In genomic region chr9:19386469-19387044, GRCh38 we compare ENCODE assay signal across 16 cellular contexts. TPM values are rescaled to one million over a fixed set of nuclear protein-coding genes. Genes with fewer than 3 reads are reported as not detected.
DNase-seq lines count a peak whose midpoint lies in the region; ATAC-seq and TF ChIP-seq lines count a peak whose summit lies in the region.
"Had no signal": no experiment of that assay in that cellular context is flagged by ENCODE, and none has a peak within 500 bp of the region (broad histone marks: within the 10 kb centered on the region; RNA-seq: fewer than 3 reads in every experiment).

No MANE protein-coding gene starts in this region.

- no peaks in the 10 kb centered on the region for H3K9me2 ChIP-seq in SK-N-SH

- TF ChIP-seq RAD21 in SK-N-SH (IDR thresholded peaks at IDR 0.05; ENCODE audit: low read length) = no peak

- TF ChIP-seq CTCF in AG10803 (conservative IDR thresholded peaks at IDR 0.05; ENCODE audit: low read length) (no peak), SK-N-SH (IDR thresholded peaks at IDR 0.05) (no peak), cardiac fibroblast (IDR thresholded peaks at IDR 0.05; ENCODE audit: low read depth, low read length) (no peak), osteoblast (IDR thresholded peaks at IDR 0.05; ENCODE audit: extremely low read depth, low read depth, low read length) (no peak)

- H3K9ac ChIP-seq in SK-N-SH = no peak overlapping the region

- H3K4me2 ChIP-seq in SK-N-SH = no peak overlapping the region
- no peak overlapping the region for H3K4me2 ChIP-seq in osteoblast (ENCODE audit: insufficient read depth, low read length)
- H3K4me2 ChIP-seq: PC-9 had no signal

- H3F3A ChIP-seq in SK-N-SH (replicated peaks; ENCODE audit: insufficient read depth) = peaks cover 21% of the 10 kb centered on the region

- H2AFZ ChIP-seq in SK-N-SH (ENCODE audit: low read depth) = no peak overlapping the region
- H2AFZ ChIP-seq in osteoblast (ENCODE audit: low read length) = no peak overlapping the region
- H2AFZ ChIP-seq: PC-9 had no signal

- H3K4me1 ChIP-seq in SK-N-SH (ENCODE audit: control insufficient read depth in 1 of 2, insufficient read depth in 2 of 2, low read depth in 1 of 2, low read length in 1 of 2) = peaks cover 0 to 5% of the 10 kb centered on the region in 2 experiments; a peak in 1 of 4 replicates
- H3K4me1 ChIP-seq in osteoblast (ENCODE audit: insufficient read depth, low read length) = peaks cover 4% of the 10 kb centered on the region

- peak overlapping the region in 1 of 2 experiments; percentile 19; a peak in 1 of 4 replicates for H3K27ac ChIP-seq in SK-N-SH (ENCODE audit: low read depth in 2 of 2, low read length in 1 of 2)
- H3K27ac ChIP-seq in osteoblast (ENCODE audit: low read depth, low read length) = no peak overlapping the region
- H3K27ac ChIP-seq: PC-9 had no signal

- POLR2A ChIA-PET in SK-N-SH (lab: Yijun Ruan, JAX) = no interaction called here

- H3K27me3 ChIP-seq in SK-N-SH (ENCODE audit: insufficient read depth) (no peaks in the 10 kb centered on the region), osteoblast (ENCODE audit: insufficient read depth, low read length) (no peaks in the 10 kb centered on the region)

- H4K20me1 ChIP-seq in SK-N-SH (ENCODE audit: insufficient read depth) (no peaks in the 10 kb centered on the region), osteoblast (ENCODE audit: insufficient read depth, low read length) (no peaks in the 10 kb centered on the region)

- TF ChIP-seq EP300 in SK-N-SH (IDR thresholded peaks at IDR 0.05; ENCODE audit: borderline replicate concordance in 1 of 2, low read depth in 1 of 2, low read length in 1 of 2) = no peak

- DNase-seq in AG10803 (ENCODE audit: low read depth) (peak; percentile 18), SK-N-SH (no peak), cardiac fibroblast (ENCODE audit: low read depth in 2 of 2) (peak; percentile 28 to 63), osteoblast (ENCODE audit: insufficient read length, low spot score, missing footprints) (peak; percentile 80), NCI-H446 treated with DMSO at 0.1 percent for 48 hours (lab: John Stamatoyannopoulos, UW) (no peak)
- DNase-seq in stimulated activated CD4-positive, alpha-beta T cell treated with anti-CD3 and anti-CD28 coated beads, Interleukin-2, amount 100 ng/mL, for 24 hours = no peak
- DNase-seq: COR-L47, EL, HCEC 1CT, KBM-7, NCI-H1048, NCI-H146, NCI-H2081, NCI-H510A treated with DMSO at 0.1 percent for 48 hours, PC-9 had no signal

- H3K79me2 ChIP-seq in SK-N-SH (ENCODE audit: insufficient read depth) (no peaks in the 10 kb centered on the region), osteoblast (ENCODE audit: insufficient read depth, low read length) (no peaks in the 10 kb centered on the region)

- H3K9me3 ChIP-seq in SK-N-SH = no peaks in the 10 kb centered on the region
- no peaks in the 10 kb centered on the region for H3K9me3 ChIP-seq in osteoblast (ENCODE audit: low read depth, low read length)

- 49% methylated on average over 2 of the region's 2 CpGs for WGBS in SK-N-SH (ENCODE audit: low lambda C conversion rate)

- CTCF ChIA-PET in SK-N-SH (lab: Yijun Ruan, JAX) = no interaction called here

- H3K4me3 ChIP-seq in AG10803 (ENCODE audit: low read length) (no peak overlapping the region), SK-N-SH (ENCODE audit: low read depth in 2 of 2, low read length in 1 of 2) (no peak overlapping the region), cardiac fibroblast (replicated peaks in 1 of 2; ENCODE audit: low read depth in 2 of 2, low read length in 2 of 2) (no peak overlapping the region), osteoblast (ENCODE audit: insufficient read depth, low read length) (no peak overlapping the region)
- H3K4me3 ChIP-seq: PC-9 had no signal

- no peak for ATAC-seq in HG03378 (IDR thresholded peaks at IDR 0.05; ENCODE audit: unreplicated experiment)

- H3K36me3 ChIP-seq in SK-N-SH (replicated peaks in 1 of 2; ENCODE audit: control insufficient read depth in 1 of 2, insufficient read depth in 2 of 2, low read length in 1 of 2) (no peaks in the 10 kb centered on the region), osteoblast (ENCODE audit: insufficient read depth, low read length) (no peaks in the 10 kb centered on the region)

TF ChIP-seq in SK-N-SH, 30 proteins besides CTCF, POLR2A, EP300 and RAD21:
- TF ChIP-seq SMC3 (IDR thresholded peaks at IDR 0.05; ENCODE audit: low read depth, low read length) (no peak), JUND (IDR thresholded peaks at IDR 0.05) (0 out of 2 replicates have a peak, but pooled peaks have one; percentile 3)

RNA-seq across cellular contexts. Expression of gene RPS6, which starts 6.5 kb away (rescaled TPM):
- polyA plus RNA-seq in SK-N-SH (2012; rRNA removed) = 2,186 and 2,430 TPM in 2 replicates
- polyA plus RNA-seq in SK-N-SH (2012; cell fraction: cytosol; rRNA removed) = 3,012 and 3,578 TPM in 2 replicates
- polyA plus RNA-seq in SK-N-SH (2012; cell fraction: nucleus; rRNA removed) = 516 and 571 TPM in 2 replicates
- 931 and 1,030 TPM in 2 replicates for total RNA-seq in osteoblast

RNA-seq across cellular contexts. Expression of gene ACER2, which starts 22.3 kb away (rescaled TPM):
- polyA plus RNA-seq in SK-N-SH (2012; rRNA removed) = 1.3 and 2.2 TPM in 2 replicates
- 1.2 and 1.5 TPM in 2 replicates for polyA plus RNA-seq in SK-N-SH (2012; cell fraction: cytosol; rRNA removed)
- polyA plus RNA-seq in SK-N-SH (2012; cell fraction: nucleus; rRNA removed) = 1.9 and 3.0 TPM in 2 replicates
- total RNA-seq in osteoblast = 1.5 and 2.2 TPM in 2 replicates

Comparison
In these comparisons a context has a peak if more than half of its experiments do, and no peak if none do; other contexts are left out.
1. DNase-seq: peak in AG10803 (single experiment), cardiac fibroblast (2 of 2) and osteoblast (single experiment); none in SK-N-SH (single experiment), stimulated activated CD4-positive, alpha-beta T cell treated with anti-CD3 and anti-CD28 coated beads, Interleukin-2, amount 100 ng/mL, for 24 hours (0 of 2) and NCI-H446 treated with DMSO at 0.1 percent for 48 hours (single experiment).